In the genomic region with DNA sequence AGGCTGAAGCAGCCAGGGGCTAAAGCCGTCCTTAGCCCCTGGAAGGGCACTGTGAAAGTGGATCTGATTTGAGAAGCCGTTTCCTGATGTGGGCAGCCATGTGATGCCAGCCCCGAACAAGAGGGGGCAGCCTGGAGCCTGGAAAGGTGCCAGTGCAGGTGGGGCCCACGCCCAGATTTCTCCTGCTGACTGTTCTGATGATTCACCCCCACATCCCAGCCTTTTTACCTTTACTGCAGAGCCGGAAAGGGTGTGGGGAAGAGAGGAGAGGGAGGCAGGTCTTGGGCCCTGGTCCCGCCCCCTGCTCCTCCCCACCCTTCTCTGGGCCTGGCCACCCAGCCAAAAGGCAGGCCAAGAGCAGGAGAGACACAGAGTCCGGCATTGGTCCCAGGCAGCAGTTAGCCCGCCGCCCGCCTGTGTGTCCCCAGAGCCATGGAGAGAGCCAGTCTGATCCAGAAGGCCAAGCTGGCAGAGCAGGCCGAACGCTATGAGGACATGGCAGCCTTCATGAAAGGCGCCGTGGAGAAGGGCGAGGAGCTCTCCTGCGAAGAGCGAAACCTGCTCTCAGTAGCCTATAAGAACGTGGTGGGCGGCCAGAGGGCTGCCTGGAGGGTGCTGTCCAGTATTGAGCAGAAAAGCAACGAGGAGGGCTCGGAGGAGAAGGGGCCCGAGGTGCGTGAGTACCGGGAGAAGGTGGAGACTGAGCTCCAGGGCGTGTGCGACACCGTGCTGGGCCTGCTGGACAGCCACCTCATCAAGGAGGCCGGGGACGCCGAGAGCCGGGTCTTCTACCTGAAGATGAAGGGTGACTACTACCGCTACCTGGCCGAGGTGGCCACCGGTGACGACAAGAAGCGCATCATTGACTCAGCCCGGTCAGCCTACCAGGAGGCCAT, we compare ENCODE assay signal across 8 cellular contexts. TPM values are rescaled to one million over a fixed set of nuclear protein-coding genes. Genes with fewer than 3 reads are reported as not detected.
DNase-seq lines count a peak whose midpoint lies in the region; ATAC-seq, FAIRE-seq and TF ChIP-seq lines count a peak whose summit lies in the region.

Gene SFN (plus strand): TSS at position 369 of the 896 bp plus-strand sequence. CDS start 64 bp downstream, at position 433.

- peaks cover 0 to 27% (median 21%) of the 10 kb centered on the region in 4 experiments; a peak in 5 of 7 replicates for H3K4me1 ChIP-seq in H1 (replicated peaks in 1 of 4; ENCODE audit: control insufficient read depth in 3 of 4, insufficient read depth in 4 of 4, low read length in 3 of 4)
- H3K4me1 ChIP-seq in neuronal stem cell (ENCODE audit: control insufficient read depth in 2 of 2, insufficient read depth in 1 of 2, low read depth in 1 of 2, low read length in 2 of 2) = peaks cover 6 to 26% of the 10 kb centered on the region in 2 donors

- TF ChIP-seq RAD21 in H1 (IDR thresholded peaks at IDR 0.05 in 1 of 2, conservative IDR thresholded peaks at IDR 0.05 in 1 of 2; ENCODE audit: low read depth in 2 of 2, low read length in 2 of 2) = peak; percentile 52 to 59; a peak in 3 of 4 replicates

- H3K4me3 Mint-ChIP-seq in activated CD4-positive, alpha-beta T cell treated with anti-CD3 and anti-CD28 coated beads for 36 hours = peak within 1 kb of the TSS; percentile 89

- CTCF ChIA-PET in activated CD4-positive, alpha-beta T cell treated with anti-CD3 and anti-CD28 coated beads for 36 hours (lab: Charles Lee) = interaction anchor here (1.0 to 1.7 kb wide), 4 partner anchors 13 to 30 kb away, joined by 3 to 6 read pairs (median 4); no protein-coding TSS in a partner anchor
- CTCF ChIA-PET in H1 (lab: Charles Lee; ENCODE audit: partially characterized antibody) = interaction anchor here (0.9 to 22.8 kb wide), 9 partner anchors 8 to 261 kb away, joined by 3 to 547 read pairs (median 8); partner anchors contain the start of genes GPN2 and PIGV

- H3K27ac ChIP-seq in H1 (ENCODE audit: low read depth, low read length) = no peak within 1 kb of the TSS
- H3K27ac ChIP-seq in neuronal stem cell (replicated peaks; ENCODE audit: low read length) = peak within 1 kb of the TSS; percentile 63

- TF ChIP-seq CTCF in GM06990 (IDR thresholded peaks at IDR 0.05; ENCODE audit: insufficient read depth, low read length, poor library complexity, severe bottlenecking) (peak; percentile 79), H1 (IDR thresholded peaks at IDR 0.05; ENCODE audit: control extremely low read depth in 1 of 3, insufficient read depth in 1 of 3, low read depth in 1 of 3, low read length in 3 of 3) (peak; percentile 71 to 83 (median 80))

- H4K91ac ChIP-seq in H1 (replicated peaks; ENCODE audit: insufficient read length, low read length) (peak within 1 kb of the TSS; percentile 76), neuronal stem cell (ENCODE audit: low read depth, low read length, poor library complexity) (peak within 1 kb of the TSS; percentile 89)

- peak within 1 kb of the TSS; percentile 30 for H2BK120ac ChIP-seq in H1 (replicated peaks; ENCODE audit: low read depth, low read length)
- peak within 1 kb of the TSS; percentile 93 for H2BK120ac ChIP-seq in neuronal stem cell (ENCODE audit: low read depth, low read length)

- H2AK5ac ChIP-seq in H1 (ENCODE audit: low read depth, low read length) (no peak within 1 kb of the TSS; the same call in 1 of the 2 replicates), neuronal stem cell (ENCODE audit: low read depth, low read length) (peak within 1 kb of the TSS; percentile 79)

- H2BK15ac ChIP-seq in H1 (ENCODE audit: low read length) (no peak within 1 kb of the TSS; the same call in 1 of the 2 replicates), neuronal stem cell (ENCODE audit: low read length) (peak within 1 kb of the TSS; percentile 90)

- H3K36me3 ChIP-seq in GM06990 (ENCODE audit: control insufficient read depth, insufficient read depth, low read length) (peaks cover 2% of the 10 kb centered on the region; the same call in 1 of the 2 replicates), H1 (ENCODE audit: control insufficient read depth in 2 of 4, insufficient read depth in 4 of 4, low read length in 3 of 4) (no peaks in the 10 kb centered on the region), neuronal stem cell (replicated peaks in 1 of 2; ENCODE audit: control insufficient read depth in 2 of 2, insufficient read depth in 2 of 2, low read length in 2 of 2) (no peaks in the 10 kb centered on the region)

- H3K4me3 ChIP-seq in GM06990 (replicated peaks; ENCODE audit: low read depth, low read length) (peak within 1 kb of the TSS; percentile 78), H1 (ENCODE audit: extremely low read depth in 1 of 4, insufficient read depth in 2 of 4, low read depth in 3 of 4, low read length in 4 of 4) (peak within 1 kb of the TSS in 1 of 4 experiments; percentile 68; a peak in 3 of 8 replicates), neuronal stem cell (ENCODE audit: low read length in 2 of 2) (peak within 1 kb of the TSS in 1 of 2 donors; percentile 90)

- no peak within 1 kb of the TSS for H3K23ac ChIP-seq in H1 (ENCODE audit: insufficient read length)
- H3K23ac ChIP-seq in neuronal stem cell (ENCODE audit: low read depth, low read length, poor library complexity) = peak within 1 kb of the TSS; percentile 89

- POLR2A ChIA-PET in activated CD4-positive, alpha-beta T cell treated with anti-CD3 and anti-CD28 coated beads for 36 hours (lab: Charles Lee) = interaction anchor here (0.5 kb wide), 1 partner anchor 171 kb away, joined by 3 read pairs; no protein-coding TSS in a partner anchor
- POLR2A ChIA-PET in H1 (lab: Charles Lee; ENCODE audit: partially characterized antibody) = interaction anchor here (0.6 to 2.4 kb wide), 8 partner anchors 19 to 363 kb away, joined by 3 to 8 read pairs (median 3); partner anchors contain the start of genes GPATCH3, GPN2 and NUDC

- no peaks in the 10 kb centered on the region for H3K36me3 Mint-ChIP-seq in activated CD4-positive, alpha-beta T cell treated with anti-CD3 and anti-CD28 coated beads for 36 hours (ENCODE audit: low read depth)

- 79% methylated on average over 37 of the region's 37 CpGs; no CpG with 5 or more reads in 1 of the 2 experiments for WGBS in H1 (ENCODE audit: extremely low coverage in 1 of 2, insufficient coverage in 1 of 2, insufficient read length in 1 of 2, insufficient replicate concordance in 2 of 2, low coverage in 1 of 2, low lambda C conversion rate in 2 of 2, missing lambda C conversion rate in 1 of 2), 2 experiments
- WGBS in neuronal stem cell (ENCODE audit: extremely low coverage in 2 of 2, insufficient read length in 2 of 2, insufficient replicate concordance in 1 of 2), 2 donors = no CpG with 5 or more reads among the region's 37 CpGs

- H3K79me1 ChIP-seq in H1 (ENCODE audit: low read depth, low read length) (no peaks in the 10 kb centered on the region), neuronal stem cell (ENCODE audit: low read depth, low read length) (peaks cover 4% of the 10 kb centered on the region)

- H4K5ac ChIP-seq in H1 (ENCODE audit: insufficient read length, low read depth, low read length) = no peak within 1 kb of the TSS

- H3K14ac ChIP-seq in H1 (ENCODE audit: insufficient read length) (no peak within 1 kb of the TSS), neuronal stem cell (ENCODE audit: low read length) (peak within 1 kb of the TSS; percentile 49)

- H4K8ac ChIP-seq in H1 (ENCODE audit: extremely low read depth, insufficient read depth, low read length) = no peak within 1 kb of the TSS; the same call in 1 of the 2 replicates
- peak within 1 kb of the TSS; percentile 25 for H4K8ac ChIP-seq in neuronal stem cell (ENCODE audit: low read depth, low read length)

- no peaks in the 10 kb centered on the region for H3K9me3 ChIP-seq in H1 (ENCODE audit: insufficient read depth in 2 of 2, low read depth in 1 of 2, low read length in 1 of 2)
- H3K9me3 ChIP-seq in neuronal stem cell (replicated peaks in 1 of 2; ENCODE audit: control insufficient read depth in 2 of 2, insufficient read depth in 1 of 2, low read depth in 1 of 2, low read length in 2 of 2) = no peaks in the 10 kb centered on the region

- no peak within 1 kb of the TSS for H3K9ac ChIP-seq in H1 (replicated peaks in 1 of 4; ENCODE audit: extremely low read depth in 1 of 4, low read depth in 3 of 4, low read length in 3 of 4)
- peak within 1 kb of the TSS; percentile 93 for H3K9ac ChIP-seq in neuronal stem cell (ENCODE audit: low read depth, low read length, poor library complexity)

- peak within 1 kb of the TSS; percentile 60 to 91 for H3K4me2 ChIP-seq in H1 (ENCODE audit: insufficient read depth in 1 of 2, low read depth in 2 of 2, low read length in 2 of 2)
- H3K4me2 ChIP-seq in neuronal stem cell (ENCODE audit: insufficient read depth, low read length, poor library complexity, severe bottlenecking) = peak within 1 kb of the TSS; percentile 97

- H3K27me3 Mint-ChIP-seq in activated CD4-positive, alpha-beta T cell treated with anti-CD3 and anti-CD28 coated beads for 36 hours = no peaks in the 10 kb centered on the region

- H3K27me3 ChIP-seq in GM06990 (replicated peaks; ENCODE audit: control insufficient read depth, insufficient read depth, low read length) (no peaks in the 10 kb centered on the region), H1 (replicated peaks in 1 of 4; ENCODE audit: control insufficient read depth in 3 of 4, extremely low read depth in 1 of 4, insufficient read depth in 3 of 4, low read length in 3 of 4) (peaks cover 4 to 13% (median 12%) of the 10 kb centered on the region in 4 experiments; a peak in 5 of 7 replicates), neuronal stem cell (ENCODE audit: control insufficient read depth in 3 of 3, insufficient read depth in 3 of 3, low read depth in 1 of 3, low read length in 3 of 3) (no peaks in the 10 kb centered on the region)

- H3K79me2 ChIP-seq in H1 (ENCODE audit: control insufficient read depth in 1 of 2, insufficient read depth in 2 of 2, low read length in 2 of 2) = no peaks in the 10 kb centered on the region

- 0 out of 2 replicates have a peak within 1 kb of the TSS, but pooled peaks have one; percentile 72 for H2BK20ac ChIP-seq in H1 (ENCODE audit: low read length)

- H3K18ac ChIP-seq in H1 (ENCODE audit: extremely low read depth, low read length) (peak within 1 kb of the TSS; percentile 89), neuronal stem cell (ENCODE audit: low read length) (peak within 1 kb of the TSS; percentile 95)

- H2AFZ ChIP-seq in H1 (ENCODE audit: low read length) = no peak within 1 kb of the TSS
- peak within 1 kb of the TSS; percentile 96 for H2AFZ ChIP-seq in neuronal stem cell (ENCODE audit: low read length)

- peak within 1 kb of the TSS; percentile 64; the same call in 1 of the 2 replicates for H2BK12ac ChIP-seq in H1 (ENCODE audit: low read depth, low read length)
- peak within 1 kb of the TSS; percentile 98 for H2BK12ac ChIP-seq in neuronal stem cell (ENCODE audit: low read length)

- no peak within 1 kb of the TSS; the same call in 1 of the 2 replicates for H2BK5ac ChIP-seq in H1 (ENCODE audit: low read depth, low read length)
- H2BK5ac ChIP-seq in neuronal stem cell (ENCODE audit: low read length) = peak within 1 kb of the TSS; percentile 98

- H3K4me1 Mint-ChIP-seq in activated CD4-positive, alpha-beta T cell treated with anti-CD3 and anti-CD28 coated beads for 36 hours = peaks cover 22% of the 10 kb centered on the region

- H3K27ac Mint-ChIP-seq in activated CD4-positive, alpha-beta T cell treated with anti-CD3 and anti-CD28 coated beads for 36 hours = no peak within 1 kb of the TSS

- H3K4ac ChIP-seq in H1 (replicated peaks; ENCODE audit: insufficient read length, low read depth, low read length) = no peak within 1 kb of the TSS
- H3K4ac ChIP-seq in neuronal stem cell (ENCODE audit: low read length) = peak within 1 kb of the TSS; percentile 76

- H3K23me2 ChIP-seq in H1 (ENCODE audit: low read depth, low read length) = peaks cover 9% of the 10 kb centered on the region

- H3K56ac ChIP-seq in H1 (replicated peaks; ENCODE audit: insufficient read length, low read depth, low read length) = no peak within 1 kb of the TSS

- peak; percentile 5 for ATAC-seq in activated CD4-positive, alpha-beta T cell treated with anti-CD3 and anti-CD28 coated beads for 36 hours
- ATAC-seq in GM18873 (IDR thresholded peaks at IDR 0.05; ENCODE audit: low FRiP score, unreplicated experiment) = no peak

- TF ChIP-seq EP300 in H1 (IDR thresholded peaks at IDR 0.05; ENCODE audit: borderline replicate concordance in 1 of 2, low read depth in 2 of 2, low read length in 2 of 2) = no peak

- no peak for TF ChIP-seq POLR2A in H1 (IDR thresholded peaks at IDR 0.05; ENCODE audit: control extremely low read depth in 1 of 2, low read depth in 2 of 2, low read length in 2 of 2)

- H3K9me3 Mint-ChIP-seq in activated CD4-positive, alpha-beta T cell treated with anti-CD3 and anti-CD28 coated beads for 36 hours (ENCODE audit: low read depth) = no peaks in the 10 kb centered on the region

- intact Hi-C loops in activated CD4-positive, alpha-beta T cell treated with anti-CD3 and anti-CD28 coated beads for 36 hours (cut with DNase I, micrococcal nuclease) = no loop called here

- FAIRE-seq in H1 (lab: Jason Lieb, UNC) = peak; percentile 13

- DNase-seq in GM06990 (ENCODE audit: extremely low read depth, insufficient read length) (peak; percentile 62), NCI-H1436 (lab: John Stamatoyannopoulos, UW) (peak; percentile 93), H1 (ENCODE audit: low read depth in 1 of 2, low spot score in 2 of 2) (peak; percentile 84 to 95), neuronal stem cell (ENCODE audit: low spot score) (no peak), OCI-M2 (lab: John Stamatoyannopoulos, UW; ENCODE audit: unreplicated experiment) (no peak), T1000 (lab: John Stamatoyannopoulos, UW) (no peak)
- peak; percentile 83 for DNase-seq in activated CD4-positive, alpha-beta T cell treated with anti-CD3 and anti-CD28 coated beads for 36 hours

- no peaks in the 10 kb centered on the region for H4K20me1 ChIP-seq in H1 (replicated peaks in 1 of 2; ENCODE audit: control insufficient read depth in 1 of 2, insufficient read depth in 2 of 2, low read length in 2 of 2)

RNA-seq across cellular contexts. Expression of gene SFN, which starts in this region (rescaled TPM):
- 1 to 10 TPM in 1 of 2 experiments, under 1 TPM in 1; 0.87 to 1.1 TPM for total RNA-seq in activated CD4-positive, alpha-beta T cell treated with anti-CD3 and anti-CD28 coated beads for 36 hours
- total RNA-seq in H1 (2021; fragmentation: NEBNext Ultra II Directional; extraction: Animal tissue kit (Norgen Biotek cat#: 25700)) = 3.9 and 4.0 TPM in 2 replicates
- polyA plus RNA-seq in H1 (2011; rRNA removed) = 3.3 and 4.2 TPM in 2 replicates
- 3.6 TPM for polyA plus RNA-seq in H1 (2011; cell fraction: cytosol; rRNA removed)
- polyA plus RNA-seq in H1 (2011; cell fraction: nucleus; rRNA removed) = 3.2 TPM
- polyA plus RNA-seq in H1 (2012, experiment 1 of 2) = 5.0 to 6.8 TPM (median 6.0 TPM) in 4 replicates
- 4.0 TPM for polyA plus RNA-seq in H1 (2012, experiment 2 of 2)
- polyA plus RNA-seq in H1 (2013, experiment 1 of 2) = 4.2 TPM
- polyA plus RNA-seq in H1 (2013, experiment 2 of 2) = 5.1 TPM
- 0.47 and 1.8 TPM in 2 replicates for polyA minus RNA-seq in H1 (2011; rRNA and poly(A)+ RNA removed)
- polyA minus RNA-seq in H1 (2011; cell fraction: cytosol; rRNA and poly(A)+ RNA removed) = 4.6 TPM
- 3.7 TPM for polyA minus RNA-seq in H1 (2011; cell fraction: nucleus; rRNA and poly(A)+ RNA removed)
- polyA plus RNA-seq in neuronal stem cell (2013, experiment 1 of 2) = 1.9 TPM
- 2.1 TPM for polyA plus RNA-seq in neuronal stem cell (2013, experiment 2 of 2)

Comparison
In these comparisons a context has a peak if more than half of its experiments do, and no peak if none do; other contexts are left out.
1. DNase-seq: peak in GM06990 (single experiment), NCI-H1436 (single experiment), activated CD4-positive, alpha-beta T cell treated with anti-CD3 and anti-CD28 coated beads for 36 hours (single experiment) and H1 (2 of 2); none in neuronal stem cell (single experiment), OCI-M2 (single experiment) and T1000 (single experiment).